Comparison of ENCODE assay signal across 8 cellular contexts in genomic region chr19:41363753-41364545, GRCh38. TPM values are rescaled to one million over a fixed set of nuclear protein-coding genes. Genes with fewer than 3 reads are reported as not detected.
DNase-seq lines count a peak whose midpoint lies in the region; ATAC-seq and TF ChIP-seq lines count a peak whose summit lies in the region.

TSS of gene B9D2 (minus strand) at chr19:41364149. CDS start at chr19:41363519, 630 bp downstream.

- ATAC-seq in GM18870 (IDR thresholded peaks at IDR 0.05; ENCODE audit: unreplicated experiment) (peak; percentile 77), HG03135 (IDR thresholded peaks at IDR 0.05; ENCODE audit: unreplicated experiment) (peak; percentile 82)

- H3K27ac ChIP-seq in ACC112 (ENCODE audit: low read depth, low read length): peak within 1 kb of the TSS; percentile 98
- peak within 1 kb of the TSS; percentile 87 for H3K27ac ChIP-seq in VCaP
- H3K27ac ChIP-seq in mammary epithelial cell (ENCODE audit: insufficient read depth, low read depth, low read length): peak within 1 kb of the TSS; percentile 96
- peak within 1 kb of the TSS; percentile 87 for H3K27ac ChIP-seq in iPS-20b (ENCODE audit: low read length)
- H3K27ac ChIP-seq in skin epidermis: peak within 1 kb of the TSS; percentile 71 to 99 (median 97)

- H3K9me3 ChIP-seq in mammary epithelial cell (replicated peaks; ENCODE audit: insufficient read depth, low read length) (no peaks in the 10 kb centered on the region), iPS-20b (ENCODE audit: insufficient read depth, low read depth, low read length) (no peaks in the 10 kb centered on the region)

- H3K79me2 ChIP-seq in ACC112 (ENCODE audit: control insufficient read depth, insufficient read depth, low read length, unreplicated experiment) (peaks cover 10% of the 10 kb centered on the region), mammary epithelial cell (ENCODE audit: insufficient read depth, low read length) (peaks cover 23% of the 10 kb centered on the region)

- H3K36me3 ChIP-seq in ACC112 (ENCODE audit: insufficient read depth, low read length) (no peaks in the 10 kb centered on the region), mammary epithelial cell (ENCODE audit: insufficient read depth, low read length) (no peaks in the 10 kb centered on the region), iPS-20b (ENCODE audit: insufficient read depth, low read depth, low read length) (no peaks in the 10 kb centered on the region)

- 4% methylated on average over 21 of the region's 57 CpGs for WGBS in mammary epithelial cell (ENCODE audit: low coverage, missing lambda C conversion rate)

- H3K4me2 ChIP-seq in mammary epithelial cell (ENCODE audit: insufficient read depth, low read depth, low read length): peak within 1 kb of the TSS; percentile 84

- peak within 1 kb of the TSS; percentile 92 for H3K9ac ChIP-seq in mammary epithelial cell (ENCODE audit: insufficient read depth, low read length)
- H3K9ac ChIP-seq in iPS-20b (ENCODE audit: low read depth, low read length): peak within 1 kb of the TSS; percentile 85

- no peaks in the 10 kb centered on the region for H4K20me1 ChIP-seq in mammary epithelial cell (ENCODE audit: insufficient read depth, low read length)

- BruUV-seq in mammary epithelial cell (replicated peaks; lab: Mats Ljungman, UMichigan): TSS peak; percentile 70

- DNase-seq in NCI-H2196 treated with DMSO at 0.1 percent for 48 hours (lab: John Stamatoyannopoulos, UW; ENCODE audit: unreplicated experiment) (peak; percentile 96), mammary epithelial cell (peak; percentile 96)

- in situ Hi-C loops in mammary epithelial cell (cut with MboI; ENCODE audit: low sequenced_read_pairs in 2 of 2): no loop called here

- H2AFZ ChIP-seq in ACC112 (ENCODE audit: low read length, unreplicated experiment) (peak within 1 kb of the TSS; percentile 67), mammary epithelial cell (ENCODE audit: low read depth, low read length) (peak within 1 kb of the TSS; percentile 87)

- H3K27me3 ChIP-seq in ACC112 (ENCODE audit: insufficient read depth, low read length) (no peaks in the 10 kb centered on the region), mammary epithelial cell (ENCODE audit: insufficient read depth, low read length) (no peaks in the 10 kb centered on the region), iPS-20b (ENCODE audit: insufficient read depth, low read length) (no peaks in the 10 kb centered on the region)

- peak within 1 kb of the TSS; percentile 87 for H3K4me3 ChIP-seq in ACC112 (ENCODE audit: low read depth, low read length)
- peak within 1 kb of the TSS; percentile 67 to 85 (median 71) for H3K4me3 ChIP-seq in mammary epithelial cell (replicated peaks in 1 of 3; ENCODE audit: insufficient read depth in 1 of 3, low read depth in 2 of 3, low read length in 3 of 3)
- H3K4me3 ChIP-seq in iPS-20b (ENCODE audit: low read length): peak within 1 kb of the TSS; percentile 82
- peak within 1 kb of the TSS; percentile 40 to 76 (median 64) for H3K4me3 ChIP-seq in skin epidermis

- no peak for TF ChIP-seq CTCF in VCaP (conservative IDR thresholded peaks at IDR 0.05)
- no peak for TF ChIP-seq CTCF in mammary epithelial cell (conservative IDR thresholded peaks at IDR 0.05 in 1 of 2, IDR thresholded peaks at IDR 0.05 in 1 of 2; ENCODE audit: extremely low read depth in 1 of 2, insufficient read depth in 1 of 2, low read depth in 1 of 2, low read length in 2 of 2)

- intact Hi-C loops in mammary epithelial cell (cut with micrococcal nuclease): loop anchor here (1.0 kb wide), 1 partner anchor 10 kb away; no protein-coding TSS in a partner anchor

- peaks cover 13% of the 10 kb centered on the region for H3K4me1 ChIP-seq in ACC112 (ENCODE audit: control insufficient read depth, insufficient read depth, low read length, unreplicated experiment)
- peaks cover 22% of the 10 kb centered on the region for H3K4me1 ChIP-seq in mammary epithelial cell (ENCODE audit: insufficient read depth, low read length)
- H3K4me1 ChIP-seq in iPS-20b (ENCODE audit: insufficient read depth, low read length): peaks cover 4% of the 10 kb centered on the region; the same call in 1 of the 2 replicates

- CTCF ChIA-PET in mammary epithelial cell (lab: Charles Lee; ENCODE audit: low non-redundant PET): no interaction called here

- dilution Hi-C loops in mammary epithelial cell (cut with HindIII; ENCODE audit: low sequenced_read_pairs): no loop called here

RNA-seq across cellular contexts. Expression of gene B9D2, which starts in this region (rescaled TPM):
- total RNA-seq in mammary epithelial cell: 1 to 10 TPM; 3.0 to 3.6 TPM
- 5.3 TPM for polyA plus RNA-seq in mammary epithelial cell
- polyA minus RNA-seq in mammary epithelial cell: 0.57 TPM

Comparison
In these comparisons a context has a peak if more than half of its experiments do, and no peak if none do; other contexts are left out.
1. Peak in every context shown above with its lines: DNase-seq, ATAC-seq, H3K4me3 ChIP-seq and H3K27ac ChIP-seq.